12 cellular contexts compared by ENCODE assay signal in genomic region chr2:9819551-9819950, GRCh38.
"Had no signal": no experiment of that assay in that cellular context is flagged by ENCODE, and none has a peak within 500 bp of the region (broad histone marks: within the 10 kb centered on the region; RNA-seq: fewer than 3 reads in every experiment).

No MANE protein-coding gene starts in this region.

- ATAC-seq: activated naive CD4-positive, alpha-beta T cell treated with anti-CD3 and anti-CD28 coated beads, Interleukin-2, amount 50 U/mL, for 72 hours; activated T-cell treated with anti-CD3 and anti-CD28 coated beads, Interleukin-2, amount 50 U/mL, for 4 hours had no signal

- H2AFZ ChIP-seq: parathyroid adenoma had no signal

- H3K9ac ChIP-seq: parathyroid adenoma had no signal

- H3K27ac ChIP-seq: parathyroid adenoma, thyroid gland had no signal

- H3K79me2 ChIP-seq: parathyroid adenoma had no signal

- H3K4me1 ChIP-seq: parathyroid adenoma, thyroid gland had no signal

- H3K36me3 ChIP-seq: thyroid gland had no signal

- H3K9me3 Mint-ChIP-seq: activated naive CD4-positive, alpha-beta T cell treated with anti-CD3 and anti-CD28 coated beads, Interleukin-2, amount 50 U/mL, for 72 hours; activated T-cell treated with anti-CD3 and anti-CD28 coated beads, Interleukin-2, amount 50 U/mL, for 4 hours; brain; memory B cell had no signal

- H3K27me3 Mint-ChIP-seq: brain had no signal

- H3K36me3 Mint-ChIP-seq: activated naive CD4-positive, alpha-beta T cell treated with anti-CD3 and anti-CD28 coated beads, Interleukin-2, amount 50 U/mL, for 72 hours; brain; memory B cell had no signal

- H3K9me3 ChIP-seq: thyroid gland had no signal

- H3K4me3 Mint-ChIP-seq: activated T-cell treated with anti-CD3 and anti-CD28 coated beads, Interleukin-2, amount 50 U/mL, for 4 hours; brain; memory B cell had no signal

- H3K27me3 ChIP-seq: thyroid gland had no signal

- DNase-seq: activated CD4-positive, alpha-beta T cell treated with anti-CD3 and anti-CD28 coated beads, Interleukin-2, amount 50 U/mL, for 1 hour; activated effector memory CD4-positive, alpha-beta T cell treated with anti-CD3 and anti-CD28 coated beads, Interleukin-2, amount 50 U/mL, for 16 hours; activated T-cell treated with anti-CD3 and anti-CD28 coated beads, Interleukin-2, amount 50 U/mL, for 4 hours; amniotic stem cell; effector memory CD4-positive, alpha-beta T cell; hypothalamus; retina; thyroid gland had no signal

- H3K4me3 ChIP-seq: thyroid gland had no signal

- H3K27ac Mint-ChIP-seq: activated naive CD4-positive, alpha-beta T cell treated with anti-CD3 and anti-CD28 coated beads, Interleukin-2, amount 50 U/mL, for 72 hours; brain; memory B cell had no signal
